In genomic region chr15:31440754-31441298, GRCh38 we compare ENCODE assay signal across 7 cellular contexts.
A peak's percentile ranks its signal among the peaks of the same experiment; 100 is the strongest.
DNase-seq lines count a peak whose midpoint lies in the region; ATAC-seq and TF ChIP-seq lines count a peak whose summit lies in the region.

No MANE protein-coding gene starts in this region.

- H3K9me3 Mint-ChIP-seq in HFFc6, result no peaks in the 10 kb centered on the region
- H3K9me3 Mint-ChIP-seq in activated CD8-positive, alpha-beta T cell treated with anti-CD3 and anti-CD28 coated beads, Interleukin-2, amount 10 ng/mL, durations not matched to agents 7 days and 5 days (ENCODE audit: insufficient read depth), result no peaks in the 10 kb centered on the region

- ATAC-seq in activated CD8-positive, alpha-beta T cell treated with anti-CD3 and anti-CD28 coated beads, Interleukin-2, amount 10 ng/mL, durations not matched to agents 7 days and 5 days, result peak; percentile 60

- H3K27ac ChIP-seq in esophagus (ENCODE audit: low read depth in 2 of 2, low read length in 1 of 2), result peak overlapping the region; percentile 49 to 64
- peak overlapping the region; percentile 10 for H3K27ac ChIP-seq in muscle layer of colon (ENCODE audit: low read depth, low read length)
- H3K27ac ChIP-seq in tibial artery, result peak overlapping the region; percentile 76 to 79

- no peaks in the 10 kb centered on the region for H3K36me3 ChIP-seq in esophagus (ENCODE audit: control insufficient read depth in 2 of 2, insufficient read depth in 2 of 2, low read length in 1 of 2)
- no peaks in the 10 kb centered on the region for H3K36me3 ChIP-seq in muscle layer of colon (ENCODE audit: insufficient read depth, low read length)
- H3K36me3 ChIP-seq in tibial artery, result no peaks in the 10 kb centered on the region

- intact Hi-C loops in tibial artery (cut with DNase I; ENCODE audit: low total_unique reads), result no loop called here

- H3K4me1 ChIP-seq in esophagus (ENCODE audit: control insufficient read depth in 2 of 2, insufficient read depth in 2 of 2, low read length in 1 of 2), result peaks cover 4 to 12% of the 10 kb centered on the region in 2 donors
- peaks cover under 1% of the 10 kb centered on the region for H3K4me1 ChIP-seq in muscle layer of colon (ENCODE audit: insufficient read depth, low read length)
- peaks cover 0 to 43% (median 16%) of the 10 kb centered on the region in 4 donors for H3K4me1 ChIP-seq in tibial artery

- TF ChIP-seq CTCF in HFFc6 (IDR thresholded peaks at IDR 0.05) (no peak), tibial artery (IDR thresholded peaks at IDR 0.05) (no peak)

- CTCF ChIA-PET in activated CD8-positive, alpha-beta T cell treated with anti-CD3 and anti-CD28 coated beads, Interleukin-2, amount 10 ng/mL, durations not matched to agents 7 days and 5 days (lab: Charles Lee), result interaction anchor here (1.3 to 13.1 kb wide), 6 partner anchors 20 to 78 kb away, joined by 4 to 271 read pairs (median 63); no protein-coding TSS in a partner anchor

- H3K4me3 Mint-ChIP-seq in HFFc6, result peak overlapping the region; percentile 83
- peak overlapping the region; percentile 72 for H3K4me3 Mint-ChIP-seq in activated CD8-positive, alpha-beta T cell treated with anti-CD3 and anti-CD28 coated beads, Interleukin-2, amount 10 ng/mL, durations not matched to agents 7 days and 5 days

- no peak overlapping the region for H3K9ac ChIP-seq in muscle layer of colon (ENCODE audit: low read length)

- peak overlapping the region; percentile 61 for H3K27ac Mint-ChIP-seq in HFFc6
- H3K27ac Mint-ChIP-seq in activated CD8-positive, alpha-beta T cell treated with anti-CD3 and anti-CD28 coated beads, Interleukin-2, amount 10 ng/mL, durations not matched to agents 7 days and 5 days, result peak overlapping the region; percentile 81

- DNase-seq in HFFc6 (no peak), tibial artery (peak; percentile 63 to 82), NCI-H2107 (lab: John Stamatoyannopoulos, UW) (no peak), GF-D8 (lab: John Stamatoyannopoulos, UW) (no peak)
- DNase-seq in activated CD8-positive, alpha-beta T cell treated with anti-CD3 and anti-CD28 coated beads, Interleukin-2, amount 10 ng/mL, durations not matched to agents 7 days and 5 days, result peak; percentile 56

- H3K9me3 ChIP-seq in esophagus (ENCODE audit: control insufficient read depth in 2 of 2, insufficient read depth in 1 of 2, low read depth in 1 of 2, low read length in 1 of 2) (no peaks in the 10 kb centered on the region), muscle layer of colon (ENCODE audit: low read length) (no peaks in the 10 kb centered on the region), tibial artery (no peaks in the 10 kb centered on the region)

- H3K36me3 Mint-ChIP-seq in HFFc6 (ENCODE audit: low read depth), result no peaks in the 10 kb centered on the region
- no peaks in the 10 kb centered on the region for H3K36me3 Mint-ChIP-seq in activated CD8-positive, alpha-beta T cell treated with anti-CD3 and anti-CD28 coated beads, Interleukin-2, amount 10 ng/mL, durations not matched to agents 7 days and 5 days (ENCODE audit: low read depth)

- WGBS in esophagus, 2 donors, result 5 to 6% methylated on average over 51 to 56 of the region's 56 CpGs

- H3K4me3 ChIP-seq in esophagus (ENCODE audit: low read depth in 1 of 2, low read length in 2 of 2) (peak overlapping the region; percentile 47), muscle layer of colon (ENCODE audit: low read depth in 1 of 2, low read length in 2 of 2) (peak overlapping the region; percentile 52 to 58), tibial artery (peak overlapping the region; percentile 59 to 60)

- H3K27me3 ChIP-seq in esophagus (ENCODE audit: control insufficient read depth in 1 of 2, insufficient read depth in 2 of 2, low read length in 2 of 2) (no peaks in the 10 kb centered on the region), muscle layer of colon (ENCODE audit: control insufficient read depth in 1 of 2, insufficient read depth in 2 of 2, low read length in 2 of 2) (no peaks in the 10 kb centered on the region), tibial artery (no peaks in the 10 kb centered on the region)

- POLR2A ChIA-PET in activated CD8-positive, alpha-beta T cell treated with anti-CD3 and anti-CD28 coated beads, Interleukin-2, amount 10 ng/mL, durations not matched to agents 7 days and 5 days (lab: Charles Lee), result interaction anchor here (0.6 to 1.0 kb wide), 3 partner anchors 14 to 79 kb away, joined by 3 read pairs; no protein-coding TSS in a partner anchor

- H3K4me1 Mint-ChIP-seq in HFFc6 (ENCODE audit: low read depth), result peaks cover 46% of the 10 kb centered on the region
- peaks cover 70% of the 10 kb centered on the region for H3K4me1 Mint-ChIP-seq in activated CD8-positive, alpha-beta T cell treated with anti-CD3 and anti-CD28 coated beads, Interleukin-2, amount 10 ng/mL, durations not matched to agents 7 days and 5 days (ENCODE audit: low read depth)

- H3K27me3 Mint-ChIP-seq in HFFc6 (ENCODE audit: insufficient read depth), result no peaks in the 10 kb centered on the region; the same call in 1 of the 2 replicates
- H3K27me3 Mint-ChIP-seq in activated CD8-positive, alpha-beta T cell treated with anti-CD3 and anti-CD28 coated beads, Interleukin-2, amount 10 ng/mL, durations not matched to agents 7 days and 5 days (ENCODE audit: low read depth), result no peaks in the 10 kb centered on the region

Comparison
In these comparisons a context has a peak if more than half of its experiments do, and no peak if none do; other contexts are left out.
1. DNase-seq: peak in activated CD8-positive, alpha-beta T cell treated with anti-CD3 and anti-CD28 coated beads, Interleukin-2, amount 10 ng/mL, durations not matched to agents 7 days and 5 days (single experiment) and tibial artery (2 of 2); none in HFFc6 (single experiment), NCI-H2107 (single experiment) and GF-D8 (single experiment).
2. H3K27ac ChIP-seq: peak in every context shown above with its lines; median percentile 78 in tibial artery; 56 in esophagus; 10 in muscle layer of colon.
3. Peak in every context shown above with its lines, with median percentiles within 50 percentile points of each other: H3K4me3 ChIP-seq.